ENCODE assay signal across 8 cellular contexts in genomic region chr2:120254178-120254577, GRCh38. TPM values are rescaled to one million over a fixed set of nuclear protein-coding genes. Genes with fewer than 3 reads are reported as not detected.
DNase-seq lines count a peak whose midpoint lies in the region; ATAC-seq, FAIRE-seq and TF ChIP-seq lines count a peak whose summit lies in the region.

No MANE protein-coding gene starts in this region.

- peak overlapping the region; percentile 99 for H3K4me2 ChIP-seq in astrocyte (ENCODE audit: low read length)

- peaks cover 63% of the 10 kb centered on the region for H3K4me1 Mint-ChIP-seq in activated T-cell treated with anti-CD3 and anti-CD28 coated beads, Interleukin-2, amount 50 U/mL, for 72 hours (ENCODE audit: low read depth)
- peaks cover 16% of the 10 kb centered on the region for H3K4me1 Mint-ChIP-seq in astrocyte (ENCODE audit: low read depth, unreplicated experiment)

- H3K79me2 ChIP-seq in astrocyte (ENCODE audit: insufficient read depth, low read length): peaks cover 58% of the 10 kb centered on the region

- H3K4me1 ChIP-seq in astrocyte (ENCODE audit: insufficient read depth, low read length): peaks cover 18% of the 10 kb centered on the region
- peaks cover 0 to 47% (median 12%) of the 10 kb centered on the region in 4 donors for H3K4me1 ChIP-seq in tibial nerve

- intact Hi-C loops in sciatic nerve (cut with DNase I): no loop called here

- H3K9me3 Mint-ChIP-seq in activated T-cell treated with anti-CD3 and anti-CD28 coated beads, Interleukin-2, amount 50 U/mL, for 72 hours: peaks cover 0 to 2% of the 10 kb centered on the region in 2 donors
- no peaks in the 10 kb centered on the region for H3K9me3 Mint-ChIP-seq in astrocyte (ENCODE audit: unreplicated experiment)

- WGBS in tibial nerve, 2 donors: 65 to 67% methylated on average over 8 of the region's 8 CpGs

- no peak for TF ChIP-seq POLR2A in tibial nerve (IDR thresholded peaks at IDR 0.05)

- H3K9me3 ChIP-seq in astrocyte (ENCODE audit: insufficient read depth, low read depth, low read length): no peaks in the 10 kb centered on the region
- H3K9me3 ChIP-seq in tibial nerve: no peaks in the 10 kb centered on the region

- H3K36me3 Mint-ChIP-seq in activated T-cell treated with anti-CD3 and anti-CD28 coated beads, Interleukin-2, amount 50 U/mL, for 72 hours (ENCODE audit: insufficient read depth in 2 of 2): peaks cover 20 to 21% of the 10 kb centered on the region in 2 donors
- H3K36me3 Mint-ChIP-seq in astrocyte (ENCODE audit: low read depth, unreplicated experiment): peaks cover 11% of the 10 kb centered on the region

- no peak for ATAC-seq in activated T-cell treated with anti-CD3 and anti-CD28 coated beads, Interleukin-2, amount 50 U/mL, for 72 hours (replicated peaks in 1 of 2)
- ATAC-seq in sciatic nerve: no peak

- H3K27ac Mint-ChIP-seq in activated T-cell treated with anti-CD3 and anti-CD28 coated beads, Interleukin-2, amount 50 U/mL, for 72 hours: peak overlapping the region; percentile 16
- no peak overlapping the region for H3K27ac Mint-ChIP-seq in astrocyte (ENCODE audit: unreplicated experiment)

- peak overlapping the region; percentile 90 for H3K9ac ChIP-seq in astrocyte (ENCODE audit: low read length)

- H3K4me3 Mint-ChIP-seq in activated T-cell treated with anti-CD3 and anti-CD28 coated beads, Interleukin-2, amount 50 U/mL, for 72 hours: peak overlapping the region; percentile 95 to 100
- H3K4me3 Mint-ChIP-seq in astrocyte (ENCODE audit: unreplicated experiment): peak overlapping the region; percentile 94

- H3K36me3 ChIP-seq in astrocyte (ENCODE audit: insufficient read depth, low read length) (no peaks in the 10 kb centered on the region), tibial nerve (no peaks in the 10 kb centered on the region)

- H3K27ac ChIP-seq in astrocyte (ENCODE audit: low read depth, low read length) (no peak overlapping the region), tibial nerve (no peak overlapping the region)

- no peak for FAIRE-seq in astrocyte (lab: Jason Lieb, UNC)
- FAIRE-seq in frontal cortex (lab: Jason Lieb, UNC): no peak

- no peak for TF ChIP-seq EP300 in tibial nerve (IDR thresholded peaks at IDR 0.05)

- H2AFZ ChIP-seq in astrocyte (ENCODE audit: low read depth, low read length): no peak overlapping the region

- H3K4me3 ChIP-seq in astrocyte (ENCODE audit: insufficient read depth, low read depth, low read length): peak overlapping the region; percentile 98
- H3K4me3 ChIP-seq in tibial nerve: peak overlapping the region in 3 of 4 donors; percentile 62 to 96 (median 73)

- H3K27me3 Mint-ChIP-seq in activated T-cell treated with anti-CD3 and anti-CD28 coated beads, Interleukin-2, amount 50 U/mL, for 72 hours (ENCODE audit: low read depth): peaks cover 9% of the 10 kb centered on the region
- H3K27me3 Mint-ChIP-seq in astrocyte (ENCODE audit: low read depth, unreplicated experiment): peaks cover 15% of the 10 kb centered on the region

- H3K27me3 ChIP-seq in astrocyte (ENCODE audit: insufficient read depth, low read length) (no peaks in the 10 kb centered on the region), tibial nerve (no peaks in the 10 kb centered on the region)

- H4K20me1 ChIP-seq in astrocyte (ENCODE audit: insufficient read depth, low read length): peaks cover 55% of the 10 kb centered on the region

- TF ChIP-seq CTCF in astrocyte (IDR thresholded peaks at IDR 0.05; ENCODE audit: insufficient read depth, low read depth, low read length) (no peak), tibial nerve (IDR thresholded peaks at IDR 0.05) (no peak)

- no peak for DNase-seq in activated T-cell treated with anti-CD3 and anti-CD28 coated beads, Interleukin-2, amount 50 U/mL, for 72 hours
- no peak for DNase-seq in activated T-cell treated with anti-CD3 and anti-CD28 coated beads, Interleukin-2, amount 50 U/mL, for 48 hours
- DNase-seq in astrocyte (ENCODE audit: low read depth) (no peak), lung microvascular endothelial cell (ENCODE audit: low read depth in 2 of 2) (peak; percentile 36 to 40), tibial nerve (ENCODE audit: low spot score in 2 of 2) (no peak), cerebellar nuclear complex (lab: John Stamatoyannopoulos, UW) (no peak), frontal cortex (ENCODE audit: low spot score in 2 of 2) (no peak), sciatic nerve (ENCODE audit: low spot score) (no peak)

RNA-seq across cellular contexts. Expression of gene RALB, which starts 1.5 kb away (rescaled TPM):
- 10 to 100 TPM; 52.9 to 53.1 TPM for total RNA-seq in activated T-cell treated with anti-CD3 and anti-CD28 coated beads, Interleukin-2, amount 50 U/mL, for 72 hours
- total RNA-seq in astrocyte: 44.5 and 49.4 TPM in 2 replicates
- 135 and 202 TPM in 2 replicates for total RNA-seq in lung microvascular endothelial cell
- total RNA-seq in tibial nerve: 10 to 100 TPM; 35.1 to 40.4 (median 39.8) TPM
- 39.9 TPM for total RNA-seq in frontal cortex
- total RNA-seq in sciatic nerve: 52.8 TPM

RNA-seq across cellular contexts. Expression of gene TMEM185B, which starts 31.0 kb away (rescaled TPM):
- total RNA-seq in activated T-cell treated with anti-CD3 and anti-CD28 coated beads, Interleukin-2, amount 50 U/mL, for 72 hours: 10 to 100 TPM; 20.9 to 21.1 TPM
- total RNA-seq in astrocyte: 27.9 and 30.8 TPM in 2 replicates
- total RNA-seq in lung microvascular endothelial cell: 19.2 and 33.3 TPM in 2 replicates
- total RNA-seq in tibial nerve: 10 to 100 TPM; 20.5 to 38.1 (median 35.5) TPM
- 15.1 TPM for total RNA-seq in frontal cortex
- total RNA-seq in sciatic nerve: 19.9 TPM

Comparison
In these comparisons a context has a peak if more than half of its experiments do, and no peak if none do; other contexts are left out.
1. DNase-seq: peak in lung microvascular endothelial cell (2 of 2); none in activated T-cell treated with anti-CD3 and anti-CD28 coated beads, Interleukin-2, amount 50 U/mL, for 72 hours (0 of 2), activated T-cell treated with anti-CD3 and anti-CD28 coated beads, Interleukin-2, amount 50 U/mL, for 48 hours (0 of 2), astrocyte (single experiment), tibial nerve (0 of 2), cerebellar nuclear complex (0 of 2), frontal cortex (0 of 2) and sciatic nerve (single experiment).